Comparison of ENCODE assay signal across 8 cellular contexts in genomic region chr10:27446091-27446918, GRCh38. TPM values are rescaled to one million over a fixed set of nuclear protein-coding genes. Genes with fewer than 3 reads are reported as not detected.
DNase-seq lines count a peak whose midpoint lies in the region; ATAC-seq and TF ChIP-seq lines count a peak whose summit lies in the region.

No MANE protein-coding gene starts in this region.

- TF ChIP-seq CTCF in CD14-positive monocyte (IDR thresholded peaks at IDR 0.05) (peak; percentile 68), HFFc6 (IDR thresholded peaks at IDR 0.05) (peak; percentile 74), fibroblast of mammary gland (conservative IDR thresholded peaks at IDR 0.05; ENCODE audit: control insufficient read depth, insufficient read depth, low read depth, low read length) (peak; percentile 43), progenitor cell of endocrine pancreas (IDR thresholded peaks at IDR 0.05; ENCODE audit: unreplicated experiment) (peak; percentile 51)

- H3K27me3 Mint-ChIP-seq in CD14-positive monocyte (ENCODE audit: low read depth in 3 of 3) (peaks cover 0 to 3% (median 1%) of the 10 kb centered on the region in 3 donors), HFFc6 (ENCODE audit: insufficient read depth) (no peaks in the 10 kb centered on the region; the same call in 1 of the 2 replicates), progenitor cell of endocrine pancreas (no peaks in the 10 kb centered on the region)
- no peaks in the 10 kb centered on the region for H3K27me3 Mint-ChIP-seq in activated CD4-positive, alpha-beta T cell treated with anti-CD3 and anti-CD28 coated beads for 36 hours

- H3K4me3 Mint-ChIP-seq in CD14-positive monocyte (peak overlapping the region in 1 of 2 donors; percentile 51), HFFc6 (peak overlapping the region; percentile 60), progenitor cell of endocrine pancreas (ENCODE audit: low read depth) (no peak overlapping the region)
- no peak overlapping the region for H3K4me3 Mint-ChIP-seq in activated CD4-positive, alpha-beta T cell treated with anti-CD3 and anti-CD28 coated beads for 36 hours

- peaks cover 0 to 4% (median 0%) of the 10 kb centered on the region in 7 donors for H3K9me3 Mint-ChIP-seq in CD14-positive monocyte
- no peaks in the 10 kb centered on the region for H3K9me3 Mint-ChIP-seq in HFFc6
- H3K9me3 Mint-ChIP-seq in progenitor cell of endocrine pancreas (ENCODE audit: low read depth): no peaks in the 10 kb centered on the region
- H3K9me3 Mint-ChIP-seq in activated CD4-positive, alpha-beta T cell treated with anti-CD3 and anti-CD28 coated beads for 36 hours (ENCODE audit: low read depth): no peaks in the 10 kb centered on the region

- H3K36me3 Mint-ChIP-seq in CD14-positive monocyte (no peaks in the 10 kb centered on the region), HFFc6 (ENCODE audit: low read depth) (no peaks in the 10 kb centered on the region), progenitor cell of endocrine pancreas (ENCODE audit: insufficient read depth) (no peaks in the 10 kb centered on the region)
- H3K36me3 Mint-ChIP-seq in activated CD4-positive, alpha-beta T cell treated with anti-CD3 and anti-CD28 coated beads for 36 hours (ENCODE audit: low read depth): no peaks in the 10 kb centered on the region

- H3K4me1 Mint-ChIP-seq in CD14-positive monocyte (peaks cover 46% of the 10 kb centered on the region), HFFc6 (ENCODE audit: low read depth) (peaks cover 32% of the 10 kb centered on the region), progenitor cell of endocrine pancreas (ENCODE audit: low read depth) (no peaks in the 10 kb centered on the region)
- peaks cover 4% of the 10 kb centered on the region for H3K4me1 Mint-ChIP-seq in activated CD4-positive, alpha-beta T cell treated with anti-CD3 and anti-CD28 coated beads for 36 hours

- H3K4me3 ChIP-seq in fibroblast of mammary gland (ENCODE audit: control insufficient read depth, low read depth, low read length): no peak overlapping the region

- POLR2A ChIA-PET in activated CD4-positive, alpha-beta T cell treated with anti-CD3 and anti-CD28 coated beads for 36 hours (lab: Charles Lee): no interaction called here

- peak overlapping the region in 4 of 7 donors; percentile 61 to 90 (median 67) for H3K27ac Mint-ChIP-seq in CD14-positive monocyte
- H3K27ac Mint-ChIP-seq in HFFc6: peak overlapping the region; percentile 49; the same call in 1 of the 2 replicates
- H3K27ac Mint-ChIP-seq in progenitor cell of endocrine pancreas: peak overlapping the region; percentile 34
- no peak overlapping the region for H3K27ac Mint-ChIP-seq in activated CD4-positive, alpha-beta T cell treated with anti-CD3 and anti-CD28 coated beads for 36 hours

- intact Hi-C loops in CD14-positive monocyte (cut with micrococcal nuclease): loop anchor here (5.0 kb wide), 1 partner anchor 211 kb away; no protein-coding TSS in a partner anchor
- intact Hi-C loops in activated CD4-positive, alpha-beta T cell treated with anti-CD3 and anti-CD28 coated beads for 36 hours (cut with DNase I, micrococcal nuclease): loop anchor here (1.0 to 5.0 kb wide), 5 partner anchors 210 to 936 kb away; no protein-coding TSS in a partner anchor

- ATAC-seq in activated CD4-positive, alpha-beta T cell treated with anti-CD3 and anti-CD28 coated beads for 36 hours: no peak
- no peak for ATAC-seq in HG03135 (IDR thresholded peaks at IDR 0.05; ENCODE audit: unreplicated experiment)

- no peak for DNase-seq in CD14-positive monocyte (ENCODE audit: low spot score)
- DNase-seq in HFFc6: peak; percentile 63
- DNase-seq in SK-N-DZ (ENCODE audit: low spot score): peak; percentile 4
- peak; percentile 55 for DNase-seq in fibroblast of mammary gland (ENCODE audit: low read depth)
- no peak for DNase-seq in progenitor cell of endocrine pancreas (ENCODE audit: low spot score, unreplicated experiment)
- DNase-seq in activated CD4-positive, alpha-beta T cell treated with anti-CD3 and anti-CD28 coated beads for 36 hours: no peak
- no peak for DNase-seq in NCI-H226

- CTCF ChIA-PET in activated CD4-positive, alpha-beta T cell treated with anti-CD3 and anti-CD28 coated beads for 36 hours (lab: Charles Lee): interaction anchor here (1.1 kb wide), 2 partner anchors 14 to 107 kb away, joined by 4 read pairs; no protein-coding TSS in a partner anchor

RNA-seq across cellular contexts. Expression of gene RAB18, which starts 57.8 kb away (rescaled TPM):
- 100 to 1,000 TPM; 117 to 133 TPM for polyA plus RNA-seq in CD14-positive monocyte
- total RNA-seq in HFFc6 (2021; fragmentation: NEBNext Ultra II Directional; extraction: Animal tissue kit (Norgen Biotek cat#: 25700)): 100 to 1,000 TPM; 122 to 164 (median 144) TPM
- polyA plus RNA-seq in SK-N-DZ (2014; cell fraction: cytosol; rRNA removed): 15.9 and 16.8 TPM in 2 replicates
- 15.5 and 16.4 TPM in 2 replicates for polyA plus RNA-seq in SK-N-DZ (2014; cell fraction: nucleus; rRNA removed)
- total RNA-seq in progenitor cell of endocrine pancreas: 81.0 and 86.1 TPM in 2 replicates
- total RNA-seq in activated CD4-positive, alpha-beta T cell treated with anti-CD3 and anti-CD28 coated beads for 36 hours: 10 to 100 TPM; 44.6 to 49.3 TPM

Comparison
In these comparisons a context has a peak if more than half of its experiments do, and no peak if none do; other contexts are left out.
1. DNase-seq: peak in HFFc6 (single experiment), SK-N-DZ (single experiment) and fibroblast of mammary gland (single experiment); none in CD14-positive monocyte (single experiment), progenitor cell of endocrine pancreas (single experiment), activated CD4-positive, alpha-beta T cell treated with anti-CD3 and anti-CD28 coated beads for 36 hours (single experiment) and NCI-H226 (single experiment).
2. Peak in every context shown above with its lines, with median percentiles within 50 percentile points of each other: CTCF ChIP-seq.